ENCODE assay signal across 1 cellular context in genomic region chr1:230123280-230124186, GRCh38.
TF ChIP-seq lines count a peak whose summit lies in the region.

No MANE protein-coding gene starts in this region.

TF ChIP-seq in K562, 482 proteins besides CTCF, POLR2A, EP300 and RAD21 (continued from another document):
- peak in 1 of 2 experiments; percentile 17 for TF ChIP-seq E2F6 (IDR thresholded peaks at IDR 0.05; ENCODE audit: borderline replicate concordance in 1 of 2, extremely low read depth in 1 of 2, insufficient read depth in 1 of 2, insufficient read length in 1 of 2, low read depth in 1 of 2, low read length in 1 of 2, poor library complexity in 1 of 2, severe bottlenecking in 1 of 2)
- no peak for TF ChIP-seq XRCC4 (IDR thresholded peaks at IDR 0.05; ENCODE audit: extremely low read depth, insufficient read depth, insufficient read length)
- no peak for TF ChIP-seq MCM2 (IDR thresholded peaks at IDR 0.05; ENCODE audit: low read depth)
- no peak for TF ChIP-seq SLC30A9 (CRISPR knock-in tag; IDR thresholded peaks at IDR 0.05)
- TF ChIP-seq SETDB1 (IDR thresholded peaks at IDR 0.05; ENCODE audit: low read length), result no peak
- TF ChIP-seq ZNF239 (CRISPR knock-in tag; IDR thresholded peaks at IDR 0.05), result no peak
